Comparison of ENCODE assay signal across 14 cellular contexts in genomic region chr12:50390284-50390683, GRCh38. TPM values are rescaled to one million over a fixed set of nuclear protein-coding genes. Genes with fewer than 3 reads are reported as not detected.
DNase-seq lines count a peak whose midpoint lies in the region; ATAC-seq, FAIRE-seq and TF ChIP-seq lines count a peak whose summit lies in the region.
"Had no signal": no experiment of that assay in that cellular context is flagged by ENCODE, and none has a peak within 500 bp of the region (broad histone marks: within the 10 kb centered on the region; RNA-seq: fewer than 3 reads in every experiment).

No MANE protein-coding gene starts in this region.

- H3K36me3 Mint-ChIP-seq in chondrocyte (ENCODE audit: low read depth): no peaks in the 10 kb centered on the region
- no peaks in the 10 kb centered on the region for H3K36me3 Mint-ChIP-seq in activated CD4-positive, alpha-beta T cell treated with anti-CD3 and anti-CD28 coated beads for 36 hours (ENCODE audit: low read depth)
- H3K36me3 Mint-ChIP-seq: CD4-positive, CD25-positive, alpha-beta regulatory T cell; WTC11 had no signal

- ATAC-seq in HepG2 (no peak), upper lobe of right lung (no peak)
- ATAC-seq in activated CD4-positive, alpha-beta T cell treated with anti-CD3 and anti-CD28 coated beads for 36 hours: no peak
- ATAC-seq: left lobe of liver, WTC11 had no signal

- TF ChIP-seq CTCF in chondrocyte (IDR thresholded peaks at IDR 0.05): no peak
- TF ChIP-seq CTCF in HepG2 (CRISPR knock-in tag; IDR thresholded peaks at IDR 0.05): no peak
- TF ChIP-seq CTCF in upper lobe of right lung (IDR thresholded peaks at IDR 0.05): no peak

- no peaks in the 10 kb centered on the region for H3K27me3 Mint-ChIP-seq in chondrocyte (ENCODE audit: low read depth)
- no peaks in the 10 kb centered on the region for H3K27me3 Mint-ChIP-seq in activated CD4-positive, alpha-beta T cell treated with anti-CD3 and anti-CD28 coated beads for 36 hours

- TF ChIP-seq POLR2A in HepG2 (IDR thresholded peaks at IDR 0.05; ENCODE audit: insufficient read depth in 1 of 2, low read depth in 2 of 2, low read length in 2 of 2): no peak

- no peaks in the 10 kb centered on the region for H3K9me3 Mint-ChIP-seq in chondrocyte (ENCODE audit: low read depth)
- no peaks in the 10 kb centered on the region for H3K9me3 Mint-ChIP-seq in activated CD4-positive, alpha-beta T cell treated with anti-CD3 and anti-CD28 coated beads for 36 hours (ENCODE audit: low read depth)
- H3K9me3 Mint-ChIP-seq: CD4-positive, CD25-positive, alpha-beta regulatory T cell; WTC11 had no signal

- no peak for TF ChIP-seq RAD21 in HepG2 (CRISPR knock-in tag; IDR thresholded peaks at IDR 0.05)

- CTCF ChIA-PET in HepG2 (lab: Yijun Ruan, JAX; ENCODE audit: low intra/inter-chr PET ratio, low total read pairs): no interaction called here
- CTCF ChIA-PET in activated CD4-positive, alpha-beta T cell treated with anti-CD3 and anti-CD28 coated beads for 36 hours (lab: Charles Lee): interaction anchor here (0.7 to 1.2 kb wide), 2 partner anchors 9 to 445 kb away, joined by 3 read pairs; no protein-coding TSS in a partner anchor

- WGBS in HepG2 (ENCODE audit: low lambda C conversion rate): 4% methylated on average over 3 of the region's 3 CpGs

- H4K20me1 ChIP-seq in HepG2 (ENCODE audit: insufficient read depth, low read length): no peaks in the 10 kb centered on the region

- H3K4me3 Mint-ChIP-seq in chondrocyte (ENCODE audit: unreplicated experiment): no peak overlapping the region
- H3K4me3 Mint-ChIP-seq in activated CD4-positive, alpha-beta T cell treated with anti-CD3 and anti-CD28 coated beads for 36 hours: no peak overlapping the region
- H3K4me3 Mint-ChIP-seq: CD4-positive, CD25-positive, alpha-beta regulatory T cell; WTC11 had no signal

- H3K4me3 ChIP-seq in HepG2 (replicated peaks in 1 of 3; ENCODE audit: insufficient read depth in 1 of 3, low read depth in 2 of 3, low read length in 3 of 3) (no peak overlapping the region), upper lobe of right lung (no peak overlapping the region), SJCRH30 (no peak overlapping the region)
- H3K4me3 ChIP-seq: prostate gland had no signal

- POLR2A ChIA-PET in HepG2 (lab: Yijun Ruan, JAX): no interaction called here
- POLR2A ChIA-PET in activated CD4-positive, alpha-beta T cell treated with anti-CD3 and anti-CD28 coated beads for 36 hours (lab: Charles Lee): no interaction called here

- no peak overlapping the region for H2AFZ ChIP-seq in HepG2 (ENCODE audit: low read length)

- no peak for TF ChIP-seq EP300 in HepG2 (IDR thresholded peaks at IDR 0.05; ENCODE audit: low read depth in 2 of 2, low read length in 2 of 2)
- no peak for TF ChIP-seq EP300 in HepG2 (CRISPR knock-in tag; IDR thresholded peaks at IDR 0.05; ENCODE audit: borderline replicate concordance)

- peak overlapping the region; percentile 79 for H3K27ac Mint-ChIP-seq in chondrocyte (ENCODE audit: unreplicated experiment)
- H3K27ac Mint-ChIP-seq in activated CD4-positive, alpha-beta T cell treated with anti-CD3 and anti-CD28 coated beads for 36 hours: no peak overlapping the region
- H3K27ac Mint-ChIP-seq: CD4-positive, CD25-positive, alpha-beta regulatory T cell; WTC11 had no signal

- H3K9me3 ChIP-seq in HepG2 (ENCODE audit: low read length) (no peaks in the 10 kb centered on the region), upper lobe of right lung (no peaks in the 10 kb centered on the region), SJCRH30 (replicated peaks) (no peaks in the 10 kb centered on the region)
- H3K9me3 ChIP-seq: prostate gland had no signal

- DNase-seq in AG08396 (ENCODE audit: low spot score) (peak; percentile 52), M059J (ENCODE audit: low read depth) (peak; percentile 97), chondrocyte (ENCODE audit: low spot score) (no peak), HepG2 (ENCODE audit: low spot score) (peak; percentile 61), upper lobe of right lung (no peak), SJCRH30 (no peak)
- no peak for DNase-seq in activated CD4-positive, alpha-beta T cell treated with anti-CD3 and anti-CD28 coated beads for 36 hours
- no peak for DNase-seq in NK-92 treated with Interleukin-12 subunit alpha and Interleukin-12 subunit beta, amount 100 ng/mL, for 24 hours (lab: John Stamatoyannopoulos, UW)
- DNase-seq: activated effector memory CD4-positive, alpha-beta T cell treated with anti-CD3 and anti-CD28 coated beads, Interleukin-2, amount 50 U/mL, for 16 hours; CD4-positive, CD25-positive, alpha-beta regulatory T cell had no signal

- H3K27me3 ChIP-seq in HepG2 (ENCODE audit: control insufficient read depth in 1 of 2, insufficient read depth in 2 of 2, low read length in 2 of 2) (no peaks in the 10 kb centered on the region), upper lobe of right lung (no peaks in the 10 kb centered on the region), SJCRH30 (no peaks in the 10 kb centered on the region)

- H3K36me3 ChIP-seq in HepG2 (replicated peaks in 1 of 2; ENCODE audit: control insufficient read depth in 1 of 2, insufficient read depth in 2 of 2, low read length in 2 of 2) (no peaks in the 10 kb centered on the region), upper lobe of right lung (no peaks in the 10 kb centered on the region), SJCRH30 (no peaks in the 10 kb centered on the region)
- H3K36me3 ChIP-seq: prostate gland had no signal

- peaks cover 28% of the 10 kb centered on the region for H3K4me1 Mint-ChIP-seq in chondrocyte (ENCODE audit: low read depth)
- no peaks in the 10 kb centered on the region for H3K4me1 Mint-ChIP-seq in activated CD4-positive, alpha-beta T cell treated with anti-CD3 and anti-CD28 coated beads for 36 hours
- H3K4me1 Mint-ChIP-seq: CD4-positive, CD25-positive, alpha-beta regulatory T cell had no signal

- intact Hi-C loops in HepG2 (cut with micrococcal nuclease; ENCODE audit: unreplicated experiment) (loop anchor here (10.0 kb wide), 1 partner anchor 145 kb away; no protein-coding TSS in a partner anchor), upper lobe of right lung (cut with DNase I) (no loop called here)
- intact Hi-C loops in activated CD4-positive, alpha-beta T cell treated with anti-CD3 and anti-CD28 coated beads for 36 hours (cut with DNase I, micrococcal nuclease): no loop called here

- no peak overlapping the region for H3K9ac ChIP-seq in HepG2 (ENCODE audit: insufficient read depth, low read depth, low read length)

- BruUV-seq in HepG2 (replicated peaks; lab: Mats Ljungman, UMichigan): no TSS peak

- H3K27ac ChIP-seq in HepG2 (ENCODE audit: extremely low read length, insufficient read depth, low read length) (no peak overlapping the region), upper lobe of right lung (no peak overlapping the region), SJCRH30 (no peak overlapping the region)
- H3K27ac ChIP-seq: prostate gland had no signal

- no peaks in the 10 kb centered on the region for H3K79me2 ChIP-seq in HepG2 (ENCODE audit: insufficient read depth, low read length)

- FAIRE-seq in HepG2 (lab: Jason Lieb, UNC): no peak
- FAIRE-seq: endometrium had no signal

- in situ Hi-C loops in HepG2 (cut with HindIII; ENCODE audit: extremely low pct_ligation_motif_present, low pct_unique_long_range_greater_than_20kb): no loop called here

- H3K4me2 ChIP-seq in HepG2 (ENCODE audit: low read depth, low read length): 0 out of 2 replicates have a peak overlapping the region, but pooled peaks have one; percentile 16

- H3K4me1 ChIP-seq in HepG2 (ENCODE audit: insufficient read depth, low read length) (peaks cover 52% of the 10 kb centered on the region), upper lobe of right lung (no peaks in the 10 kb centered on the region), SJCRH30 (peaks cover 4% of the 10 kb centered on the region; the same call in 1 of the 2 replicates)
- H3K4me1 ChIP-seq: prostate gland had no signal

RNA-seq across cellular contexts. Expression of gene FAM186A, which starts 6.1 kb away (rescaled TPM):
- total RNA-seq in M059J (2014; rRNA removed; shearing (Covaris generic)): not detected in 2 replicates
- total RNA-seq in chondrocyte (not detected in 3 replicates), HepG2 (2016; rRNA removed; fragmentation: Illumina TruSeq; extraction: Trizol) (not detected in 2 replicates), upper lobe of right lung (not detected)
- total RNA-seq in HepG2 (2016; cell fraction: cytosol; rRNA removed; fragmentation: Illumina TruSeq; extraction: Trizol; ENCODE audit: low read depth): not detected in 2 replicates
- not detected in 2 replicates for total RNA-seq in HepG2 (2016; cell fraction: insoluble cytoplasmic fraction; rRNA removed; fragmentation: Illumina TruSeq; extraction: Trizol)
- not detected in 2 replicates for total RNA-seq in HepG2 (2016; cell fraction: membrane; rRNA removed; fragmentation: Illumina TruSeq; extraction: Trizol)
- total RNA-seq in HepG2 (2016; cell fraction: nucleus; rRNA removed; fragmentation: Illumina TruSeq; extraction: Trizol): not detected in 2 replicates
- not detected in 2 replicates for polyA plus RNA-seq in HepG2 (2011; rRNA removed)
- not detected in 2 replicates for polyA plus RNA-seq in HepG2 (2011; cell fraction: cytosol; rRNA removed)
- polyA plus RNA-seq in HepG2 (2011; cell fraction: nucleus; rRNA removed): not detected in 2 replicates
- 0.09 and 0.17 TPM in 2 replicates for polyA plus RNA-seq in HepG2 (2012)
- polyA plus RNA-seq in HepG2 (2016; cell fraction: cytosol; fragmentation: Illumina TruSeq; extraction: Trizol; ENCODE audit: low read depth): not detected in 2 replicates
- not detected in 2 replicates for polyA plus RNA-seq in HepG2 (2016; cell fraction: insoluble cytoplasmic fraction; fragmentation: Illumina TruSeq; extraction: Trizol; ENCODE audit: low read depth)
- polyA plus RNA-seq in HepG2 (2016; cell fraction: membrane; fragmentation: Illumina TruSeq; extraction: Trizol; ENCODE audit: low read depth): not detected in 2 replicates
- polyA plus RNA-seq in HepG2 (2016; cell fraction: nucleus; fragmentation: Illumina TruSeq; extraction: Trizol; ENCODE audit: insufficient read depth, low read depth): not detected in 2 replicates
- polyA minus RNA-seq in HepG2 (2011; rRNA and poly(A)+ RNA removed; ENCODE audit: low replicate concordance): not detected in 2 replicates
- polyA minus RNA-seq in HepG2 (2011; cell fraction: cytosol; rRNA and poly(A)+ RNA removed): not detected in 2 replicates
- not detected in 2 replicates for polyA minus RNA-seq in HepG2 (2011; cell fraction: nucleus; rRNA and poly(A)+ RNA removed)
- not detected for total RNA-seq in activated CD4-positive, alpha-beta T cell treated with anti-CD3 and anti-CD28 coated beads for 36 hours
- total RNA-seq in SJCRH30 (2014; rRNA removed; shearing (Covaris generic)): 0.06 TPM in 1 of 2 replicates, not detected in the other
- total RNA-seq: CD4-positive, CD25-positive, alpha-beta regulatory T cell; left lobe of liver; WTC11 had no signal
- polyA plus RNA-seq: CD4-positive, CD25-positive, alpha-beta regulatory T cell had no signal

RNA-seq across cellular contexts. Expression of gene LARP4, which starts 10.4 kb away (rescaled TPM):
- 20.4 and 21.1 TPM in 2 replicates for total RNA-seq in M059J (2014; rRNA removed; shearing (Covaris generic))
- 38.9 to 40.4 TPM (median 39.2 TPM) in 3 replicates for total RNA-seq in chondrocyte
- 42.7 and 56.2 TPM in 2 replicates for total RNA-seq in HepG2 (2016; rRNA removed; fragmentation: Illumina TruSeq; extraction: Trizol)
- total RNA-seq in HepG2 (2016; cell fraction: cytosol; rRNA removed; fragmentation: Illumina TruSeq; extraction: Trizol; ENCODE audit: low read depth): 70.2 and 72.2 TPM in 2 replicates
- total RNA-seq in HepG2 (2016; cell fraction: insoluble cytoplasmic fraction; rRNA removed; fragmentation: Illumina TruSeq; extraction: Trizol): 41.4 and 53.3 TPM in 2 replicates
- total RNA-seq in HepG2 (2016; cell fraction: membrane; rRNA removed; fragmentation: Illumina TruSeq; extraction: Trizol): 33.7 and 42.9 TPM in 2 replicates
- total RNA-seq in HepG2 (2016; cell fraction: nucleus; rRNA removed; fragmentation: Illumina TruSeq; extraction: Trizol): 34.7 and 45.0 TPM in 2 replicates
- polyA plus RNA-seq in HepG2 (2011; rRNA removed): 14.3 and 16.4 TPM in 2 replicates
- 6.7 and 10.3 TPM in 2 replicates for polyA plus RNA-seq in HepG2 (2011; cell fraction: cytosol; rRNA removed)
- polyA plus RNA-seq in HepG2 (2011; cell fraction: nucleus; rRNA removed): 13.8 and 14.8 TPM in 2 replicates
- polyA plus RNA-seq in HepG2 (2012): 27.3 and 29.0 TPM in 2 replicates
- 2.3 and 3.5 TPM in 2 replicates for polyA plus RNA-seq in HepG2 (2016; cell fraction: cytosol; fragmentation: Illumina TruSeq; extraction: Trizol; ENCODE audit: low read depth)
- 34.1 and 35.2 TPM in 2 replicates for polyA plus RNA-seq in HepG2 (2016; cell fraction: insoluble cytoplasmic fraction; fragmentation: Illumina TruSeq; extraction: Trizol; ENCODE audit: low read depth)
- 7.6 and 9.3 TPM in 2 replicates for polyA plus RNA-seq in HepG2 (2016; cell fraction: membrane; fragmentation: Illumina TruSeq; extraction: Trizol; ENCODE audit: low read depth)
- polyA plus RNA-seq in HepG2 (2016; cell fraction: nucleus; fragmentation: Illumina TruSeq; extraction: Trizol; ENCODE audit: insufficient read depth, low read depth): 40.4 and 43.1 TPM in 2 replicates
- polyA minus RNA-seq in HepG2 (2011; rRNA and poly(A)+ RNA removed; ENCODE audit: low replicate concordance): 18.5 and 42.4 TPM in 2 replicates
- 35.6 and 41.1 TPM in 2 replicates for polyA minus RNA-seq in HepG2 (2011; cell fraction: cytosol; rRNA and poly(A)+ RNA removed)
- polyA minus RNA-seq in HepG2 (2011; cell fraction: nucleus; rRNA and poly(A)+ RNA removed): 55.0 and 68.4 TPM in 2 replicates
- 10 to 100 TPM; 66.3 to 72.4 TPM for total RNA-seq in activated CD4-positive, alpha-beta T cell treated with anti-CD3 and anti-CD28 coated beads for 36 hours
- 63.6 TPM for total RNA-seq in upper lobe of right lung
- 68.1 and 77.9 TPM in 2 replicates for total RNA-seq in SJCRH30 (2014; rRNA removed; shearing (Covaris generic))

Comparison
In these comparisons a context has a peak if more than half of its experiments do, and no peak if none do; other contexts are left out.
1. DNase-seq: peak in AG08396 (single experiment), M059J (single experiment) and HepG2 (single experiment); none in chondrocyte (single experiment), activated CD4-positive, alpha-beta T cell treated with anti-CD3 and anti-CD28 coated beads for 36 hours (single experiment), upper lobe of right lung (single experiment), NK-92 treated with Interleukin-12 subunit alpha and Interleukin-12 subunit beta, amount 100 ng/mL, for 24 hours (single experiment) and SJCRH30 (0 of 2).